Comparison of ENCODE assay signal across 13 cellular contexts in the genomic region with DNA sequence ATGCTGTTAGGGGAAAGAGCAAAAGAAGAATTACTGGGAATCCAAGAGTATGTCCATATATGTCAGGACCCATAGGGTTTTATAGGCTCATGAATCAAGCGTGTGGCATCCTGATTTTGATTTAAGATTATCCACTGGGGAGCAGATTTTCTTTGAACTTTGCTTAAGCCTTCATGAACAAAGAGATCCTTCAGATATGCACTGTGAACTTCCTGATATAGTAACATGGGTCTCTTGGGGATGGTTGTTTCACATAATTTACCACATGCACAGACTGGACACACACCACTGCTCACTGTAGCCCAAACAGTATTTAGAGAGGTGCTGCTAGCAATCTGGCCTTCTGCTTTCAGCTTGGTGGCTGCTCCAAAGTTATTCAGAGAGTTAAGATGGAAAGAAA.
DNase-seq lines count a peak whose midpoint lies in the region; ATAC-seq lines count a peak whose summit lies in the region.
"Had no signal": no experiment of that assay in that cellular context is flagged by ENCODE, and none has a peak within 500 bp of the region (broad histone marks: within the 10 kb centered on the region; RNA-seq: fewer than 3 reads in every experiment).

No MANE protein-coding gene starts in this region.

- peaks cover 9% of the 10 kb centered on the region for H3K27me3 Mint-ChIP-seq in CD4-positive, CD25-positive, alpha-beta regulatory T cell
- peaks cover 10% of the 10 kb centered on the region for H3K27me3 Mint-ChIP-seq in IgD-negative memory B cell

- no peaks in the 10 kb centered on the region for H3K27me3 ChIP-seq in CD4-positive, CD25-positive, alpha-beta regulatory T cell (ENCODE audit: control insufficient read depth, insufficient read depth, low read length)
- H3K27me3 ChIP-seq: stomach had no signal

- no peak overlapping the region for H3K4me3 Mint-ChIP-seq in CD4-positive, CD25-positive, alpha-beta regulatory T cell
- peak overlapping the region in 3 of 4 donors; percentile 32 to 65 (median 63) for H3K4me3 Mint-ChIP-seq in IgD-negative memory B cell
- H3K4me3 Mint-ChIP-seq: activated CD4-positive, alpha-beta memory T cell treated with anti-CD3 and anti-CD28 coated beads, Interleukin-2, amount 10 ng/mL, durations not matched to agents 7 days and 5 days; brain had no signal

- H3K27ac ChIP-seq in CD4-positive, CD25-positive, alpha-beta regulatory T cell (ENCODE audit: insufficient read depth, low read length, poor library complexity, severe bottlenecking): no peak overlapping the region
- H3K27ac ChIP-seq: skin epidermis, stomach had no signal

- no peaks in the 10 kb centered on the region for H3K4me1 ChIP-seq in CD4-positive, CD25-positive, alpha-beta regulatory T cell (ENCODE audit: control insufficient read depth, insufficient read depth, low read length, poor library complexity, severe bottlenecking)

- DNase-seq in CD4-positive, CD25-positive, alpha-beta regulatory T cell: no peak
- no peak for DNase-seq in central memory CD4-positive, alpha-beta T cell
- DNase-seq in retina: no peak
- no peak for DNase-seq in GM19238 (ENCODE audit: insufficient read length, low spot score)
- DNase-seq in NCI-H446 (lab: John Stamatoyannopoulos, UW): no peak
- DNase-seq: activated CD4-positive, alpha-beta memory T cell treated with anti-CD3 and anti-CD28 coated beads, Interleukin-2, amount 10 ng/mL, durations not matched to agents 7 days and 5 days; NCI-H1092; stomach had no signal

- H3K9me3 Mint-ChIP-seq in CD4-positive, CD25-positive, alpha-beta regulatory T cell: no peaks in the 10 kb centered on the region
- H3K9me3 Mint-ChIP-seq in IgD-negative memory B cell: no peaks in the 10 kb centered on the region
- H3K9me3 Mint-ChIP-seq: activated CD4-positive, alpha-beta memory T cell treated with anti-CD3 and anti-CD28 coated beads, Interleukin-2, amount 10 ng/mL, durations not matched to agents 7 days and 5 days; brain had no signal

- no peaks in the 10 kb centered on the region for H3K9me3 ChIP-seq in CD4-positive, CD25-positive, alpha-beta regulatory T cell (ENCODE audit: control insufficient read depth in 2 of 2, low read length in 2 of 2)
- H3K9me3 ChIP-seq: stomach had no signal

- H3K36me3 ChIP-seq in CD4-positive, CD25-positive, alpha-beta regulatory T cell (ENCODE audit: control insufficient read depth, insufficient read depth, low read length): no peaks in the 10 kb centered on the region
- H3K36me3 ChIP-seq: stomach had no signal

- H3K4me3 ChIP-seq in CD4-positive, CD25-positive, alpha-beta regulatory T cell (ENCODE audit: low read depth, low read length): no peak overlapping the region
- H3K4me3 ChIP-seq: skin epidermis, stomach had no signal

- H3K27ac Mint-ChIP-seq in CD4-positive, CD25-positive, alpha-beta regulatory T cell: no peak overlapping the region
- H3K27ac Mint-ChIP-seq in IgD-negative memory B cell: no peak overlapping the region
- H3K27ac Mint-ChIP-seq: activated CD4-positive, alpha-beta memory T cell treated with anti-CD3 and anti-CD28 coated beads, Interleukin-2, amount 10 ng/mL, durations not matched to agents 7 days and 5 days; brain had no signal

- H3K4me1 Mint-ChIP-seq in CD4-positive, CD25-positive, alpha-beta regulatory T cell: peaks cover 0 to 11% (median 5%) of the 10 kb centered on the region in 4 donors
- H3K4me1 Mint-ChIP-seq in IgD-negative memory B cell: peaks cover 30 to 40% (median 34%) of the 10 kb centered on the region in 3 donors

- no peaks in the 10 kb centered on the region for H3K36me3 Mint-ChIP-seq in CD4-positive, CD25-positive, alpha-beta regulatory T cell
- peaks cover 2% of the 10 kb centered on the region for H3K36me3 Mint-ChIP-seq in IgD-negative memory B cell
- H3K36me3 Mint-ChIP-seq: brain had no signal

- ATAC-seq in CD4-positive, CD25-positive, alpha-beta regulatory T cell (ENCODE audit: low read depth in 2 of 2): peak; percentile 29
- ATAC-seq in GM19395 (IDR thresholded peaks at IDR 0.05; ENCODE audit: unreplicated experiment): peak; percentile 93
- ATAC-seq in HG02870 (IDR thresholded peaks at IDR 0.05; ENCODE audit: unreplicated experiment): peak; percentile 91

Comparison
In these comparisons a context has a peak if more than half of its experiments do, and no peak if none do; other contexts are left out.
1. ATAC-seq: peak in every context shown above with its lines; median percentile 93 in GM19395; 91 in HG02870; 29 in CD4-positive, CD25-positive, alpha-beta regulatory T cell.
2. H3K4me3 Mint-ChIP-seq: peak in IgD-negative memory B cell (3 of 4); none in CD4-positive, CD25-positive, alpha-beta regulatory T cell (0 of 4).